Comparison of ENCODE assay signal across 22 cellular contexts in the genomic region with DNA sequence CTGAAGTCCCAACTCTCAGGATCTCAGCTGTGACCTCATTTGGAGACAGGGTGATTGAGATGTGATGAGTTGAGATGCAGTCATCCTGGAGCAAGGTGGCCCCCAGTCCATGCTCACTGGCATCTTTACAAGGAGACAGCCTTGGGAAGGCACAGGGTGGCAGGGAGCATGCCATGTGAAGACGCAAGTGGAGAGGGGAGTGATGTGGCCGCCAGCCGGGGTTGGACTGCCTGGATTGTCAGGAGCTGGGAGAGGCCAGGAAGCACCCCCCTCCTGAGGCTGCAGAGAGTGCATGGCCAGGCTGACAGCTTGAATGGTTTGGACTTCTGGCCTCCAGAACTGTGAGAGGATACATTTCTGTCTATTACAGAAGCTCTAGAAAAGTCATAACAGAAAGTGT.
"Had no signal": no experiment of that assay in that cellular context is flagged by ENCODE, and none has a peak within 500 bp of the region (broad histone marks: within the 10 kb centered on the region; RNA-seq: fewer than 3 reads in every experiment).

No MANE protein-coding gene starts in this region.

- H3K27ac ChIP-seq: coronary artery, dorsolateral prefrontal cortex, esophagus muscularis mucosa, foreskin keratinocyte, gastroesophageal sphincter, heart left ventricle, hepatocyte, left ventricle myocardium inferior, lower lobe of right lung had no signal

- H3K9me3 ChIP-seq: esophagus muscularis mucosa, gastroesophageal sphincter, heart left ventricle, left ventricle myocardium inferior, lower lobe of right lung, mucosa of descending colon had no signal

- H3K4me3 ChIP-seq: coronary artery, dorsolateral prefrontal cortex, esophagus muscularis mucosa, gastroesophageal sphincter, heart left ventricle, hepatocyte, left ventricle myocardium inferior, lower lobe of right lung, mucosa of descending colon had no signal

- H3K4me2 ChIP-seq: hepatocyte had no signal

- H3K4me1 ChIP-seq: esophagus muscularis mucosa, foreskin keratinocyte, gastroesophageal sphincter, heart left ventricle, left ventricle myocardium inferior, lower lobe of right lung had no signal

- H3K9me3 Mint-ChIP-seq: immature natural killer cell, mesothelial cell of epicardium had no signal

- H3K27me3 ChIP-seq: foreskin keratinocyte, hepatocyte had no signal

- H3K4me3 Mint-ChIP-seq: immature natural killer cell, mesothelial cell of epicardium had no signal

- ATAC-seq: foreskin keratinocyte, gastroesophageal sphincter, heart left ventricle, left colon, left lobe of liver, lower lobe of right lung, mucosa of descending colon had no signal

- H3K36me3 ChIP-seq: esophagus muscularis mucosa, gastroesophageal sphincter, heart left ventricle, left ventricle myocardium inferior, lower lobe of right lung had no signal

- H3K36me3 Mint-ChIP-seq: immature natural killer cell, mesothelial cell of epicardium had no signal

- H3K27ac Mint-ChIP-seq: immature natural killer cell, mesothelial cell of epicardium had no signal

- H3K79me2 ChIP-seq: hepatocyte had no signal

- DNase-seq: dermis blood vessel endothelial cell; dorsolateral prefrontal cortex; effector CD4-positive, alpha-beta T cell; effector memory CD4-positive, alpha-beta T cell; foreskin keratinocyte; heart left ventricle; hypothalamus; immature natural killer cell; islet precursor cell; kidney; kidney glomerular epithelial cell; left colon; left ventricle myocardium inferior; lower lobe of right lung; mesenchymal stem cell; mucosa of descending colon had no signal

- H3K4me1 Mint-ChIP-seq: immature natural killer cell, mesothelial cell of epicardium had no signal

- H2AFZ ChIP-seq: hepatocyte had no signal
